1 cellular context compared by ENCODE assay signal in the genomic region with DNA sequence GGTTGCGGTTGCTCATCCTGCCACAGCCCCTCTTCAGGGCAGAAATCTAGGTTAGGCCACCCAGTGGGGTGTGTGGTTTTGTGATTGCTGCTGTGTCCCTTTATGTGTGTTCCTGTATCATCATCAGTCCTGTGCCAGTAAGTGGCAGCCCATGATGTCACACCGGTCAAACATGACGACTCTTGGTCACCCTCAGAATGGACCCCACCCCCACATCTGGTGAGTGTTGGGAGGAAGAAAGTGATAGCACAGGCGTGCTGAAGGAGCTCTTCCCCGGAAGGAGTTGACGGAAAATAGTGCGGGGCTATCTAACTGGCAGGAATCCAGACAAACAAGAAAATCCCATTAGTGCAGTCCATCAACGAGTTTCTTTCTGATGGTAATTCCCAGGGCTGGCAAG.
TF ChIP-seq lines count a peak whose summit lies in the region.

No MANE protein-coding gene starts in this region.

TF ChIP-seq in H1, 55 proteins besides CTCF, POLR2A, EP300 and RAD21:
- TF ChIP-seq CTBP2 (IDR thresholded peaks at IDR 0.05; ENCODE audit: borderline replicate concordance, insufficient read depth, insufficient read length, low read length) (no peak), ASH2L (IDR thresholded peaks at IDR 0.05; ENCODE audit: low read length) (peak; percentile 32), SP1 (IDR thresholded peaks at IDR 0.05; ENCODE audit: low read depth, low read length) (peak; percentile 42; the same call in 1 of the 2 replicates), SIX5 (IDR thresholded peaks at IDR 0.05; ENCODE audit: low read depth, low read length) (no peak)
